1 cellular context compared by ENCODE assay signal in the genomic region with DNA sequence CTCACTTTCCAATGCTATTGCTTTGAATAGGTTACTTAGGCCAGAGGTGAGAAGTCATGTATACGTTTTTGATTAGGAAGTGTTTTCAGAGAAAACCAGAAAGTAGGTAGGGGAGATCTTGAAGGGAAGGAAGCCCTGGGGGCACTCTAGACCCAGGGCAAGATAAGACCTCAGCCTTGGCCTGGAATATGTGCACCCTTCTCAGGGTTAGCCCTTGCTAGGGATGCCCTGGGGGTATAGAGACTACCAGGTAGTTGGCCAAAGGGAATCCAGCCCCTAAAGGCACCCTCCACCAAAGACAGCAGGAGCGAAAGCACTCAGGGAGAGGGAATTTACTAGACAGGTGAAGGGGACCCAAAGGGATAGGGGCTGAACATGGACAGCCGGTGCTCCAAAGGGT.
TF ChIP-seq lines count a peak whose summit lies in the region.

No MANE protein-coding gene starts in this region.

TF ChIP-seq in HCT116, 20 proteins besides CTCF, POLR2A, EP300 and RAD21 (continued from another document):
- TF ChIP-seq, protein P1, sequence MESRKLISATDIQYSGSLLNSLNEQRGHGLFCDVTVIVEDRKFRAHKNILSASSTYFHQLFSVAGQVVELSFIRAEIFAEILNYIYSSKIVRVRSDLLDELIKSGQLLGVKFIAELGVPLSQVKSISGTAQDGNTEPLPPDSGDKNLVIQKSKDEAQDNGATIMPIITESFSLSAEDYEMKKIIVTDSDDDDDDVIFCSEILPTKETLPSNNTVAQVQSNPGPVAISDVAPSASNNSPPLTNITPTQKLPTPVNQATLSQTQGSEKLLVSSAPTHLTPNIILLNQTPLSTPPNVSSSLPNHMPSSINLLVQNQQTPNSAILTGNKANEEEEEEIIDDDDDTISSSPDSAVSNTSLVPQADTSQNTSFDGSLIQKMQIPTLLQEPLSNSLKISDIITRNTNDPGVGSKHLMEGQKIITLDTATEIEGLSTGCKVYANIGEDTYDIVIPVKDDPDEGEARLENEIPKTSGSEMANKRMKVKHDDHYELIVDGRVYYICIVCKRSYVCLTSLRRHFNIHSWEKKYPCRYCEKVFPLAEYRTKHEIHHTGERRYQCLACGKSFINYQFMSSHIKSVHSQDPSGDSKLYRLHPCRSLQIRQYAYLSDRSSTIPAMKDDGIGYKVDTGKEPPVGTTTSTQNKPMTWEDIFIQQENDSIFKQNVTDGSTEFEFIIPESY (IDR thresholded peaks at IDR 0.05; ENCODE audit: extremely low read depth, insufficient replicate concordance, low read length), result no peak
- TF ChIP-seq POLR2AphosphoS5 (IDR thresholded peaks at IDR 0.05; ENCODE audit: low read depth, low read length) (no peak), SIN3A (IDR thresholded peaks at IDR 0.05; ENCODE audit: low read depth) (no peak), SP1 (IDR thresholded peaks at IDR 0.05; ENCODE audit: low read depth) (no peak), EZH2 (IDR thresholded peaks at IDR 0.05) (no peak), ELF1 (IDR thresholded peaks at IDR 0.05; ENCODE audit: borderline replicate concordance, low read depth) (no peak), ZNF274 (IDR thresholded peaks at IDR 0.05; ENCODE audit: low read depth, low read length) (no peak), SRF (IDR thresholded peaks at IDR 0.05; ENCODE audit: low read depth) (no peak), CBX3 (IDR thresholded peaks at IDR 0.05; ENCODE audit: low read depth) (no peak), YY1 (IDR thresholded peaks at IDR 0.05; ENCODE audit: extremely low read depth, insufficient replicate concordance, low read depth, low read length) (no peak), EGR1 (IDR thresholded peaks at IDR 0.05; ENCODE audit: low read depth) (no peak), CEBPB (IDR thresholded peaks at IDR 0.05; ENCODE audit: low read depth) (no peak), TCF7L2 (IDR thresholded peaks at IDR 0.05; ENCODE audit: borderline replicate concordance, extremely low read depth, insufficient read depth, insufficient read length) (no peak)
- TF ChIP-seq, protein P2, sequence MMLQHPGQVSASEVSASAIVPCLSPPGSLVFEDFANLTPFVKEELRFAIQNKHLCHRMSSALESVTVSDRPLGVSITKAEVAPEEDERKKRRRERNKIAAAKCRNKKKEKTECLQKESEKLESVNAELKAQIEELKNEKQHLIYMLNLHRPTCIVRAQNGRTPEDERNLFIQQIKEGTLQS (IDR thresholded peaks at IDR 0.05), result no peak
- TF ChIP-seq, protein P3, sequence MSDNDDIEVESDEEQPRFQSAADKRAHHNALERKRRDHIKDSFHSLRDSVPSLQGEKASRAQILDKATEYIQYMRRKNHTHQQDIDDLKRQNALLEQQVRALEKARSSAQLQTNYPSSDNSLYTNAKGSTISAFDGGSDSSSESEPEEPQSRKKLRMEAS (IDR thresholded peaks at IDR 0.05), result no peak
TF ChIP-seq in HCT116: peak in this region for 0.
